11 cellular contexts compared by ENCODE assay signal in genomic region chr13:44396963-44397580, GRCh38. TPM values are rescaled to one million over a fixed set of nuclear protein-coding genes. Genes with fewer than 3 reads are reported as not detected.
A peak's percentile ranks its signal among the peaks of the same experiment; 100 is the strongest.
DNase-seq lines count a peak whose midpoint lies in the region; ATAC-seq, FAIRE-seq and TF ChIP-seq lines count a peak whose summit lies in the region.
"Had no signal": no experiment of that assay in that cellular context is flagged by ENCODE, and none has a peak within 500 bp of the region (broad histone marks: within the 10 kb centered on the region; RNA-seq: fewer than 3 reads in every experiment).

No MANE protein-coding gene starts in this region.

- H3K4me2 ChIP-seq in OCI-LY7 (ENCODE audit: low read length), result no peak overlapping the region
- H3K4me2 ChIP-seq: PC-9 had no signal

- FAIRE-seq in GM12891 (lab: Jason Lieb, UNC), result no peak

- H3K27ac ChIP-seq in HEK293 (ENCODE audit: extremely low read depth, low read depth, low read length) (no peak overlapping the region), OCI-LY7 (ENCODE audit: low read depth, low read length, poor library complexity, severe bottlenecking) (no peak overlapping the region)
- no peak overlapping the region for H3K27ac ChIP-seq in naive thymus-derived CD4-positive, alpha-beta T cell (ENCODE audit: low read depth, low read length)
- H3K27ac ChIP-seq: PC-9 had no signal

- H3K79me2 ChIP-seq in OCI-LY7 (ENCODE audit: insufficient read depth, low read depth, low read length), result no peaks in the 10 kb centered on the region

- DNase-seq in ecto neural progenitor cell (ENCODE audit: low spot score) (peak; percentile 85), kidney epithelial cell (ENCODE audit: low read depth) (peak; percentile 48), sciatic nerve (ENCODE audit: low spot score) (no peak), OCI-LY7 (ENCODE audit: low spot score) (no peak), GM12891 (ENCODE audit: insufficient read length, low spot score) (no peak), Kasumi-1 (lab: John Stamatoyannopoulos, UW) (no peak)
- no peak for DNase-seq in naive thymus-derived CD4-positive, alpha-beta T cell
- DNase-seq: CD4-positive, CD25-positive, alpha-beta regulatory T cell; natural killer cell; PC-9 had no signal

- H3K36me3 ChIP-seq in HEK293 (ENCODE audit: control insufficient read depth in 2 of 2, insufficient read depth in 1 of 2, low read length in 2 of 2), result no peaks in the 10 kb centered on the region
- no peaks in the 10 kb centered on the region for H3K36me3 ChIP-seq in kidney epithelial cell (ENCODE audit: control insufficient read depth, insufficient read depth, low read length)
- H3K36me3 ChIP-seq in OCI-LY7 (ENCODE audit: insufficient read depth, low read length), result no peaks in the 10 kb centered on the region
- H3K36me3 ChIP-seq in naive thymus-derived CD4-positive, alpha-beta T cell (ENCODE audit: control insufficient read depth in 2 of 3, insufficient read depth in 3 of 3, low read length in 3 of 3), result no peaks in the 10 kb centered on the region

- H3K4me3 ChIP-seq in HEK293 (ENCODE audit: low read depth, low read length) (no peak overlapping the region), kidney epithelial cell (ENCODE audit: low read depth, low read length) (no peak overlapping the region), OCI-LY7 (ENCODE audit: low read depth, low read length, poor library complexity, severe bottlenecking) (no peak overlapping the region)
- no peak overlapping the region for H3K4me3 ChIP-seq in naive thymus-derived CD4-positive, alpha-beta T cell (ENCODE audit: low read length)
- H3K4me3 ChIP-seq: PC-9 had no signal

- TF ChIP-seq CTCF in HEK293 (tag by site-specific recombination; IDR thresholded peaks at IDR 0.05) (no peak), kidney epithelial cell (IDR thresholded peaks at IDR 0.05; ENCODE audit: insufficient read depth, low read length, poor library complexity, severe bottlenecking) (no peak), OCI-LY7 (conservative IDR thresholded peaks at IDR 0.05; ENCODE audit: low read length) (no peak)

- no peaks in the 10 kb centered on the region for H3K4me1 ChIP-seq in HEK293 (ENCODE audit: control insufficient read depth, insufficient read depth, low read length)
- H3K4me1 ChIP-seq in OCI-LY7 (ENCODE audit: insufficient read depth, low read length, poor library complexity, severe bottlenecking), result no peaks in the 10 kb centered on the region
- no peaks in the 10 kb centered on the region for H3K4me1 ChIP-seq in naive thymus-derived CD4-positive, alpha-beta T cell (ENCODE audit: control insufficient read depth in 2 of 2, insufficient read depth in 2 of 2, low read length in 2 of 2)

- POLR2A ChIA-PET in HEK293 (lab: Yijun Ruan, JAX) (interaction anchor here (0.7 kb wide), 1 partner anchor 13 kb away, joined by 4 read pairs; no protein-coding TSS in a partner anchor), OCI-LY7 (lab: Charles Lee) (interaction anchor here (0.7 to 1.2 kb wide), 2 partner anchors 45 to 154 kb away, joined by 3 to 4 read pairs; no protein-coding TSS in a partner anchor)
- POLR2A ChIA-PET in naive thymus-derived CD4-positive, alpha-beta T cell (lab: Charles Lee), result no interaction called here

- no peaks in the 10 kb centered on the region for H3K9me2 ChIP-seq in OCI-LY7 (ENCODE audit: insufficient read depth, low read length)

- H3K9me3 Mint-ChIP-seq in naive thymus-derived CD4-positive, alpha-beta T cell, result no peaks in the 10 kb centered on the region
- H3K9me3 Mint-ChIP-seq: CD4-positive, CD25-positive, alpha-beta regulatory T cell; natural killer cell had no signal

- H3K27ac Mint-ChIP-seq in naive thymus-derived CD4-positive, alpha-beta T cell, result no peak overlapping the region
- H3K27ac Mint-ChIP-seq: CD4-positive, CD25-positive, alpha-beta regulatory T cell; natural killer cell had no signal

- no peaks in the 10 kb centered on the region for H3K9me3 ChIP-seq in HEK293 (ENCODE audit: control insufficient read depth, insufficient read depth, low read depth, low read length)
- H3K9me3 ChIP-seq in OCI-LY7 (ENCODE audit: low read length), result no peaks in the 10 kb centered on the region
- no peaks in the 10 kb centered on the region for H3K9me3 ChIP-seq in naive thymus-derived CD4-positive, alpha-beta T cell (ENCODE audit: control insufficient read depth in 2 of 3, low read length in 3 of 3)

- CTCF ChIA-PET in HEK293 (lab: Yijun Ruan, JAX), result no interaction called here
- CTCF ChIA-PET in OCI-LY7 (lab: Charles Lee; ENCODE audit: unreplicated experiment), result no interaction called here
- CTCF ChIA-PET in naive thymus-derived CD4-positive, alpha-beta T cell (lab: Charles Lee), result no interaction called here

- H3K36me3 Mint-ChIP-seq in naive thymus-derived CD4-positive, alpha-beta T cell, result no peaks in the 10 kb centered on the region
- H3K36me3 Mint-ChIP-seq: CD4-positive, CD25-positive, alpha-beta regulatory T cell; natural killer cell had no signal

- no peak overlapping the region for H3K4me3 Mint-ChIP-seq in naive thymus-derived CD4-positive, alpha-beta T cell
- H3K4me3 Mint-ChIP-seq: CD4-positive, CD25-positive, alpha-beta regulatory T cell; natural killer cell had no signal

- no peak overlapping the region for H2AFZ ChIP-seq in OCI-LY7 (ENCODE audit: low read length)
- H2AFZ ChIP-seq: PC-9 had no signal

- H4K20me1 ChIP-seq in OCI-LY7 (ENCODE audit: insufficient read depth, low read length), result no peaks in the 10 kb centered on the region

- intact Hi-C loops in sciatic nerve (cut with DNase I) (no loop called here), OCI-LY7 (cut with micrococcal nuclease; ENCODE audit: unreplicated experiment) (no loop called here)
- intact Hi-C loops in naive thymus-derived CD4-positive, alpha-beta T cell (cut with micrococcal nuclease), result no loop called here

- H3K27me3 ChIP-seq in kidney epithelial cell (ENCODE audit: control insufficient read depth, insufficient read depth, low read length), result no peaks in the 10 kb centered on the region
- H3K27me3 ChIP-seq in naive thymus-derived CD4-positive, alpha-beta T cell (ENCODE audit: control insufficient read depth in 2 of 2, insufficient read depth in 2 of 2, low read length in 2 of 2), result no peaks in the 10 kb centered on the region

- no TSS peak for BruUV-seq in OCI-LY7 (replicated peaks; lab: Mats Ljungman, UMichigan)

- ATAC-seq in sciatic nerve, result peak; percentile 91
- ATAC-seq in naive thymus-derived CD4-positive, alpha-beta T cell, result no peak

- TF ChIP-seq POLR2A in GM12891 (IDR thresholded peaks at IDR 0.05; ENCODE audit: low read depth, low read length), result no peak

- H3K27me3 Mint-ChIP-seq in naive thymus-derived CD4-positive, alpha-beta T cell, result peaks cover 0 to 7% (median 4%) of the 10 kb centered on the region in 5 donors

- H3K4me1 Mint-ChIP-seq in naive thymus-derived CD4-positive, alpha-beta T cell, result peaks cover 0 to 2% (median 0%) of the 10 kb centered on the region in 7 donors
- H3K4me1 Mint-ChIP-seq: CD4-positive, CD25-positive, alpha-beta regulatory T cell; natural killer cell had no signal

TF ChIP-seq in HEK293, 187 proteins besides CTCF, POLR2A, EP300 and RAD21:
- TF ChIP-seq ZSCAN30 (tag by site-specific recombination; IDR thresholded peaks at IDR 0.05), result no peak
- TF ChIP-seq REPIN1 (tag by site-specific recombination; IDR thresholded peaks at IDR 0.05; ENCODE audit: low read depth), result no peak
- no peak for TF ChIP-seq ZBTB48 (tag by site-specific recombination; IDR thresholded peaks at IDR 0.05)
- TF ChIP-seq FEZF1 (tag by site-specific recombination; IDR thresholded peaks at IDR 0.05), result peak; percentile 16; the same call in 1 of the 2 replicates
- TF ChIP-seq ZIC2 (tag by site-specific recombination; IDR thresholded peaks at IDR 0.05), result peak; percentile 80

TF ChIP-seq in GM12891, 5 proteins besides CTCF, POLR2A, EP300 and RAD21:
- TF ChIP-seq POLR2AphosphoS5 (IDR thresholded peaks at IDR 0.05; ENCODE audit: low read depth, low read length) (no peak), PAX5 (IDR thresholded peaks at IDR 0.05; ENCODE audit: insufficient read depth, low read length, severe bottlenecking) (no peak), TAF1 (IDR thresholded peaks at IDR 0.05; ENCODE audit: low read depth, low read length) (no peak), SPI1 (IDR thresholded peaks at IDR 0.05; ENCODE audit: low read depth, low read length) (no peak), POU2F2 (IDR thresholded peaks at IDR 0.05; ENCODE audit: low read depth, low read length) (no peak)

RNA-seq across cellular contexts. Expression of gene SERP2, which starts 23.4 kb away (rescaled TPM):
- 5.1 and 9.7 TPM in 2 replicates for total RNA-seq in kidney epithelial cell
- total RNA-seq in sciatic nerve, result 9.6 TPM
- total RNA-seq in OCI-LY7 (2014; rRNA removed; shearing (Covaris generic)), result not detected in 2 replicates
- total RNA-seq in OCI-LY7 (2022), result not detected in 2 replicates
- polyA plus RNA-seq in GM12891 (2012; ENCODE audit: low read depth, missing spikeins), result not detected
- total RNA-seq in naive thymus-derived CD4-positive, alpha-beta T cell, result under 1 TPM in 2 of 5 experiments, not detected in 3; 0.37 to 0.93 TPM
- under 1 TPM in 1 of 2 donors, not detected in 1; 0.58 TPM for polyA plus RNA-seq in naive thymus-derived CD4-positive, alpha-beta T cell
- total RNA-seq: CD4-positive, CD25-positive, alpha-beta regulatory T cell had no signal

Comparison
In these comparisons a context has a peak if more than half of its experiments do, and no peak if none do; other contexts are left out.
1. DNase-seq: peak in ecto neural progenitor cell (single experiment) and kidney epithelial cell (single experiment); none in sciatic nerve (single experiment), OCI-LY7 (single experiment), GM12891 (single experiment), naive thymus-derived CD4-positive, alpha-beta T cell (0 of 9) and Kasumi-1 (0 of 2).